In the genomic region with DNA sequence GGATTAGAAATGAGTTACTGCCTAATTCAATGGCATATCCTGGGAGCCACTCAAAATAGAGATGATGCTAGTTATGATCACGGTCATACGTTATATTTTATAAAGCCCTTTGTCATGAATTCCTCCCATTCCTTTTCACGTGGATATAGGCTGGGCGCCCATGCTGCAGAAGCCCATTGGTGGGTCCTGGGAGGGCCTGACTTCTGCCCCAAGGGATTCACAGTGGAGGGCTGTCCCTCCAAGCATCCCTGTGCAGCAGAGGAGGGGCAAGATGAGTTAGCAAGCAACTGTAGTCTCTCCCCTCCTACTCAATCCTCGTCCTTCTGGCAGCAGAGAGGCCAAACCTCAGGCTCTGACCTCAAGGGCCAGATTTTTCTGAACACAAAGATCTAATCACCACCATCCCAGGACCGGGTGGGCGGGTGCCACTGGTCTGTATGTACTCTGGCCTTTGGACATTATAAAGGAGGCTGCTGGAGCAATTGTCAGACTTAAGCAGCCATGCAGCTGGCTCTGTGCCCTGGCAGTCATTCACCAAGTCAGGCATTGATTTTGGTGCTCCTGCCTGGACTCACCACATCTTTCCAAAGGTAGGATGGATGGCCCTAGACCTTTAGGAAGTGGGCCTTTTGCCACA, we compare ENCODE assay signal across 12 cellular contexts. TPM values are rescaled to one million over a fixed set of nuclear protein-coding genes. Genes with fewer than 3 reads are reported as not detected.
A peak's percentile ranks its signal among the peaks of the same experiment; 100 is the strongest.
DNase-seq lines count a peak whose midpoint lies in the region; ATAC-seq and TF ChIP-seq lines count a peak whose summit lies in the region.
"Had no signal": no experiment of that assay in that cellular context is flagged by ENCODE, and none has a peak within 500 bp of the region (broad histone marks: within the 10 kb centered on the region; RNA-seq: fewer than 3 reads in every experiment).

No MANE protein-coding gene starts in this region.

- H3K9me3 ChIP-seq in naive thymus-derived CD4-positive, alpha-beta T cell (ENCODE audit: control insufficient read depth in 2 of 3, low read length in 3 of 3), result no peaks in the 10 kb centered on the region

- peak; percentile 18 for DNase-seq in AG10803 (ENCODE audit: low read depth)
- DNase-seq in GM03348 (ENCODE audit: low spot score), result peak; percentile 25
- peak; percentile 19 for DNase-seq in mucosa of gallbladder (ENCODE audit: low spot score)
- DNase-seq in naive thymus-derived CD4-positive, alpha-beta T cell, result no peak
- DNase-seq in stimulated activated CD4-positive, alpha-beta T cell treated with anti-CD3 and anti-CD28 coated beads, Interleukin-15, amount 100 ng/mL, for 24 hours, result no peak
- DNase-seq: AML-193; cortex of kidney; NCI-H1436; stimulated activated CD4-positive, alpha-beta T cell treated with anti-CD3 and anti-CD28 coated beads, Interleukin-1b, Interleukin-23, amount 100 ng/mL, for 48 hours had no signal

- H3K9me3 Mint-ChIP-seq in dendritic cell treated with granulocyte-macrophage colony-stimulating factor and Interleukin-4, amounts not matched to agents 40 ng/mL and 50 ng/mL, for 4 days, result no peaks in the 10 kb centered on the region
- H3K9me3 Mint-ChIP-seq in naive thymus-derived CD4-positive, alpha-beta T cell, result no peaks in the 10 kb centered on the region

- no peak overlapping the region for H3K27ac ChIP-seq in naive thymus-derived CD4-positive, alpha-beta T cell (ENCODE audit: low read depth, low read length)

- H3K27me3 Mint-ChIP-seq in dendritic cell treated with granulocyte-macrophage colony-stimulating factor and Interleukin-4, amounts not matched to agents 40 ng/mL and 50 ng/mL, for 4 days, result no peaks in the 10 kb centered on the region
- no peaks in the 10 kb centered on the region for H3K27me3 Mint-ChIP-seq in naive thymus-derived CD4-positive, alpha-beta T cell

- H3K27ac Mint-ChIP-seq in dendritic cell treated with granulocyte-macrophage colony-stimulating factor and Interleukin-4, amounts not matched to agents 40 ng/mL and 50 ng/mL, for 4 days, result peak overlapping the region; percentile 55
- H3K27ac Mint-ChIP-seq in naive thymus-derived CD4-positive, alpha-beta T cell, result peak overlapping the region in 1 of 9 donors; percentile 49

- H3K36me3 ChIP-seq in naive thymus-derived CD4-positive, alpha-beta T cell (ENCODE audit: control insufficient read depth in 2 of 3, insufficient read depth in 3 of 3, low read length in 3 of 3), result peaks cover 0 to 13% (median 0%) of the 10 kb centered on the region in 3 experiments

- H3K27me3 ChIP-seq in naive thymus-derived CD4-positive, alpha-beta T cell (ENCODE audit: control insufficient read depth in 2 of 2, insufficient read depth in 2 of 2, low read length in 2 of 2), result no peaks in the 10 kb centered on the region

- peaks cover 65% of the 10 kb centered on the region for H3K4me1 Mint-ChIP-seq in dendritic cell treated with granulocyte-macrophage colony-stimulating factor and Interleukin-4, amounts not matched to agents 40 ng/mL and 50 ng/mL, for 4 days (ENCODE audit: low read depth)
- H3K4me1 Mint-ChIP-seq in naive thymus-derived CD4-positive, alpha-beta T cell, result peaks cover 20 to 46% (median 36%) of the 10 kb centered on the region in 7 donors

- intact Hi-C loops in dendritic cell treated with granulocyte-macrophage colony-stimulating factor and Interleukin-4, amounts not matched to agents 40 ng/mL and 50 ng/mL, for 4 days (cut with micrococcal nuclease), result no loop called here
- intact Hi-C loops in naive thymus-derived CD4-positive, alpha-beta T cell (cut with micrococcal nuclease), result no loop called here

- no peak for TF ChIP-seq CTCF in AG10803 (conservative IDR thresholded peaks at IDR 0.05; ENCODE audit: low read length)

- peaks cover 8% of the 10 kb centered on the region for H3K36me3 Mint-ChIP-seq in dendritic cell treated with granulocyte-macrophage colony-stimulating factor and Interleukin-4, amounts not matched to agents 40 ng/mL and 50 ng/mL, for 4 days (ENCODE audit: low read depth)
- peaks cover 0 to 7% (median 0%) of the 10 kb centered on the region in 5 donors for H3K36me3 Mint-ChIP-seq in naive thymus-derived CD4-positive, alpha-beta T cell

- no peaks in the 10 kb centered on the region for H3K4me1 ChIP-seq in naive thymus-derived CD4-positive, alpha-beta T cell (ENCODE audit: control insufficient read depth in 2 of 2, insufficient read depth in 2 of 2, low read length in 2 of 2)

- ATAC-seq in naive thymus-derived CD4-positive, alpha-beta T cell, result no peak
- ATAC-seq in HG03457 (IDR thresholded peaks at IDR 0.05; ENCODE audit: unreplicated experiment) (no peak), GM18519 (IDR thresholded peaks at IDR 0.05; ENCODE audit: low FRiP score, unreplicated experiment) (no peak)

- CTCF ChIA-PET in naive thymus-derived CD4-positive, alpha-beta T cell (lab: Charles Lee), result no interaction called here

- POLR2A ChIA-PET in naive thymus-derived CD4-positive, alpha-beta T cell (lab: Charles Lee), result interaction anchor here (0.5 kb wide), 1 partner anchor 393 kb away, joined by 4 read pairs; no protein-coding TSS in a partner anchor

- no peak overlapping the region for H3K4me3 ChIP-seq in AG10803 (ENCODE audit: low read length)
- H3K4me3 ChIP-seq in naive thymus-derived CD4-positive, alpha-beta T cell (ENCODE audit: low read length), result no peak overlapping the region

- H3K4me3 Mint-ChIP-seq in dendritic cell treated with granulocyte-macrophage colony-stimulating factor and Interleukin-4, amounts not matched to agents 40 ng/mL and 50 ng/mL, for 4 days, result no peak overlapping the region
- H3K4me3 Mint-ChIP-seq in naive thymus-derived CD4-positive, alpha-beta T cell, result no peak overlapping the region

RNA-seq across cellular contexts. Expression of a gene that starts 8.5 kb away (rescaled TPM):
- 28.2 TPM for total RNA-seq in mucosa of gallbladder
- total RNA-seq in naive thymus-derived CD4-positive, alpha-beta T cell, result 10 to 100 TPM; 19.2 to 36.2 (median 22.1) TPM
- 10 to 100 TPM; 30.0 to 35.2 TPM for polyA plus RNA-seq in naive thymus-derived CD4-positive, alpha-beta T cell

RNA-seq across cellular contexts. Expression of a gene that starts 28.3 kb away (rescaled TPM):
- total RNA-seq in mucosa of gallbladder, result 18.8 TPM
- 10 to 100 TPM; 21.7 to 40.0 (median 31.8) TPM for total RNA-seq in naive thymus-derived CD4-positive, alpha-beta T cell
- 10 to 100 TPM; 10.1 to 15.5 TPM for polyA plus RNA-seq in naive thymus-derived CD4-positive, alpha-beta T cell

RNA-seq across cellular contexts. Expression of a gene that starts 38.6 kb away (rescaled TPM):
- 2.1 TPM for total RNA-seq in mucosa of gallbladder
- total RNA-seq in naive thymus-derived CD4-positive, alpha-beta T cell, result under 1 TPM in 1 of 5 experiments, not detected in 4; 0.81 TPM
- polyA plus RNA-seq in naive thymus-derived CD4-positive, alpha-beta T cell, result not detected

Comparison
In these comparisons a context has a peak if more than half of its experiments do, and no peak if none do; other contexts are left out.
1. DNase-seq: peak in AG10803 (single experiment), GM03348 (single experiment) and mucosa of gallbladder (single experiment); none in naive thymus-derived CD4-positive, alpha-beta T cell (0 of 9) and stimulated activated CD4-positive, alpha-beta T cell treated with anti-CD3 and anti-CD28 coated beads, Interleukin-15, amount 100 ng/mL, for 24 hours (single experiment).